ENCODE assay signal across 14 cellular contexts in the genomic region with DNA sequence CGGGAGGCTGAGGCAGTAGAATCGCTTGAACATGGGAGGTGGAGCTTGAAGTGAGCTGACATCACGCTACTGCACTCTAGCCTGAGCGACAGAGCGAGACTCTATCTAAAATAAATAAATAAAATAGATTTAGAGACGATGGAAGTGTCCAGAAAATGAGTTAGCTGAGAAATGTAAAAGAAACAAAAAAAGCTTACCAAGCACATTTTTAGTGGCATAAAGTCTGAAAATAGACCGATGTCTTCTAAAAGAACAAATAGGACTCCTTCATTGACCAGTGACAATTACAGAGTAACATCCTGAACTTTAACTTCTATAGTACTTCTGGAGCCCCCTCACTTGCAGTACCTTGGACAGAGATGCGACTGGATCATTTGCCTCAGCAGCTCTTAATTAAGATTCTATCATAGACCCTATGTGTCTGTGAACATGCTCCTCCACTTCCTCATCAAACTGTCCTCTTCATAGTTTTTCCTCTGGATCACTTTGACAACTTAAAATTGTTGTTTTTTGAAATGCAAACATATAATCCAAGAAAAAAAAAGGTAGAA. TPM values are rescaled to one million over a fixed set of nuclear protein-coding genes. Genes with fewer than 3 reads are reported as not detected.
DNase-seq lines count a peak whose midpoint lies in the region; ATAC-seq, FAIRE-seq and TF ChIP-seq lines count a peak whose summit lies in the region.
"Had no signal": no experiment of that assay in that cellular context is flagged by ENCODE, and none has a peak within 500 bp of the region (broad histone marks: within the 10 kb centered on the region; RNA-seq: fewer than 3 reads in every experiment).

No MANE protein-coding gene starts in this region.

- H3K36me3 ChIP-seq in IMR-90 (ENCODE audit: control insufficient read depth, insufficient read depth, low read length) (no peaks in the 10 kb centered on the region), H1 (ENCODE audit: control insufficient read depth in 2 of 4, insufficient read depth in 4 of 4, low read length in 3 of 4) (no peaks in the 10 kb centered on the region)
- H3K36me3 ChIP-seq: BLaER1, HAP-1, SJSA1 had no signal

- TF ChIP-seq RAD21 in IMR-90 (IDR thresholded peaks at IDR 0.05; ENCODE audit: low read length) (no peak), H1 (IDR thresholded peaks at IDR 0.05 in 1 of 2, conservative IDR thresholded peaks at IDR 0.05 in 1 of 2; ENCODE audit: low read depth in 2 of 2, low read length in 2 of 2) (no peak)

- CTCF ChIA-PET in IMR-90 (lab: Yijun Ruan, JAX) (no interaction called here), H1 (lab: Charles Lee; ENCODE audit: partially characterized antibody) (interaction anchor here (1.0 to 3.8 kb wide), 5 partner anchors 8 to 46 kb away, joined by 3 to 20 read pairs (median 5); no protein-coding TSS in a partner anchor)

- H4K5ac ChIP-seq in IMR-90 (ENCODE audit: low read depth, low read length) = no peak overlapping the region
- no peak overlapping the region for H4K5ac ChIP-seq in H1 (ENCODE audit: insufficient read length, low read depth, low read length)

- H3K4me3 ChIP-seq in IMR-90 (ENCODE audit: insufficient read depth, low read depth, low read length) = no peak overlapping the region
- no peak overlapping the region for H3K4me3 ChIP-seq in H1 (ENCODE audit: extremely low read depth in 1 of 4, insufficient read depth in 2 of 4, low read depth in 3 of 4, low read length in 4 of 4)
- H3K4me3 ChIP-seq: BLaER1, HAP-1, SJSA1 had no signal

- H2AFZ ChIP-seq in IMR-90 (replicated peaks; ENCODE audit: low read length, poor library complexity) = no peak overlapping the region
- H2AFZ ChIP-seq in H1 (ENCODE audit: low read length) = no peak overlapping the region

- H3K4ac ChIP-seq in IMR-90 (ENCODE audit: low read depth, low read length) = no peak overlapping the region
- H3K4ac ChIP-seq in H1 (replicated peaks; ENCODE audit: insufficient read length, low read depth, low read length) = no peak overlapping the region

- H3K9me3 ChIP-seq in IMR-90 (ENCODE audit: control insufficient read depth, insufficient read depth, low read length) (no peaks in the 10 kb centered on the region), H1 (ENCODE audit: insufficient read depth in 2 of 2, low read depth in 1 of 2, low read length in 1 of 2) (peaks cover 0 to 6% of the 10 kb centered on the region in 2 experiments; a peak in 1 of 4 replicates)
- H3K9me3 ChIP-seq: BLaER1, HAP-1, SJSA1 had no signal

- dilution Hi-C loops in IMR-90 (cut with HindIII; ENCODE audit: low sequenced_read_pairs, unreplicated experiment) = no loop called here

- no peaks in the 10 kb centered on the region for H3K9me3 Mint-ChIP-seq in activated T-cell treated with anti-CD3 and anti-CD28 coated beads, Interleukin-2, amount 50 U/mL, for 24 hours

- no peak for FAIRE-seq in H1 (lab: Jason Lieb, UNC)

- H2BK20ac ChIP-seq in IMR-90 (ENCODE audit: low read depth, low read length) (no peak overlapping the region), H1 (ENCODE audit: low read length) (no peak overlapping the region)

- H3K27ac ChIP-seq in IMR-90 (ENCODE audit: insufficient read depth, low read length) (no peak overlapping the region), H1 (ENCODE audit: low read depth, low read length) (no peak overlapping the region)
- H3K27ac ChIP-seq: BLaER1, RWPE1, SJSA1 had no signal

- H3K14ac ChIP-seq in IMR-90 (replicated peaks; ENCODE audit: low read depth, low read length) (no peak overlapping the region), H1 (ENCODE audit: insufficient read length) (no peak overlapping the region)

- H3K27me3 ChIP-seq in IMR-90 (ENCODE audit: control insufficient read depth, insufficient read depth, low read length) (peaks cover 2% of the 10 kb centered on the region; the same call in 1 of the 2 replicates), H1 (replicated peaks in 1 of 4; ENCODE audit: control insufficient read depth in 3 of 4, extremely low read depth in 1 of 4, insufficient read depth in 3 of 4, low read length in 3 of 4) (no peaks in the 10 kb centered on the region)
- H3K27me3 ChIP-seq: BLaER1, SJSA1 had no signal

- intact Hi-C loops in IMR-90 (cut with micrococcal nuclease) = no loop called here

- DNase-seq in IMR-90 (peak; percentile 4), H1 (ENCODE audit: low read depth in 1 of 2, low spot score in 2 of 2) (no peak), cerebellum (ENCODE audit: low spot score) (no peak)
- no peak for DNase-seq in activated T-cell treated with anti-CD3 and anti-CD28 coated beads, Interleukin-2, amount 50 U/mL, for 24 hours
- DNase-seq: NCI-H1417 treated with DMSO at 0.1 percent for 48 hours, NCI-H2029, NCI-H510A treated with DMSO at 0.1 percent for 48 hours had no signal

- TF ChIP-seq EP300 in H1 (IDR thresholded peaks at IDR 0.05; ENCODE audit: borderline replicate concordance in 1 of 2, low read depth in 2 of 2, low read length in 2 of 2) = no peak

- H4K20me1 ChIP-seq in IMR-90 (ENCODE audit: insufficient read depth, low read length) (no peaks in the 10 kb centered on the region), H1 (replicated peaks in 1 of 2; ENCODE audit: control insufficient read depth in 1 of 2, insufficient read depth in 2 of 2, low read length in 2 of 2) (no peaks in the 10 kb centered on the region)
- H4K20me1 ChIP-seq: BLaER1 had no signal

- ATAC-seq in IMR-90 (ENCODE audit: low read depth) = no peak
- no peak for ATAC-seq in HG03175 (IDR thresholded peaks at IDR 0.05; ENCODE audit: unreplicated experiment)
- no peak for ATAC-seq in HG03108 (IDR thresholded peaks at IDR 0.05; ENCODE audit: unreplicated experiment)

- POLR2A ChIA-PET in IMR-90 (lab: Charles Lee; ENCODE audit: unreplicated experiment) = no interaction called here
- POLR2A ChIA-PET in H1 (lab: Charles Lee; ENCODE audit: partially characterized antibody) = interaction anchor here (0.7 kb wide), 1 partner anchor 57 kb away, joined by 3 read pairs; no protein-coding TSS in a partner anchor

- H4K8ac ChIP-seq in IMR-90 (ENCODE audit: low read depth in 2 of 2, low read length in 2 of 2) = no peak overlapping the region
- H4K8ac ChIP-seq in H1 (ENCODE audit: extremely low read depth, insufficient read depth, low read length) = no peak overlapping the region

- H2BK120ac ChIP-seq in IMR-90 (ENCODE audit: low read depth, low read length) = no peak overlapping the region
- H2BK120ac ChIP-seq in H1 (replicated peaks; ENCODE audit: low read depth, low read length) = no peak overlapping the region

- no TSS peak for BruUV-seq in IMR-90 (replicated peaks; lab: Mats Ljungman, UMichigan)

- no peaks in the 10 kb centered on the region for H3K36me3 Mint-ChIP-seq in activated T-cell treated with anti-CD3 and anti-CD28 coated beads, Interleukin-2, amount 50 U/mL, for 24 hours (ENCODE audit: low read depth)

- no peak overlapping the region for H3K27ac Mint-ChIP-seq in activated T-cell treated with anti-CD3 and anti-CD28 coated beads, Interleukin-2, amount 50 U/mL, for 24 hours

- no peaks in the 10 kb centered on the region for H3K9me1 ChIP-seq in IMR-90 (ENCODE audit: insufficient read depth, low read length)

- H3K23me2 ChIP-seq in H1 (ENCODE audit: low read depth, low read length) = no peaks in the 10 kb centered on the region

- no peaks in the 10 kb centered on the region for H3K4me1 Mint-ChIP-seq in activated T-cell treated with anti-CD3 and anti-CD28 coated beads, Interleukin-2, amount 50 U/mL, for 24 hours (ENCODE audit: low read depth)

- no peak overlapping the region for H2BK5ac ChIP-seq in IMR-90 (ENCODE audit: low read depth, low read length, poor library complexity, severe bottlenecking)
- H2BK5ac ChIP-seq in H1 (ENCODE audit: low read depth, low read length) = no peak overlapping the region

- H3K9ac ChIP-seq in IMR-90 (ENCODE audit: low read depth, low read length) (no peak overlapping the region), H1 (replicated peaks in 1 of 4; ENCODE audit: extremely low read depth in 1 of 4, low read depth in 3 of 4, low read length in 3 of 4) (no peak overlapping the region)
- H3K9ac ChIP-seq: BLaER1 had no signal

- WGBS in IMR-90 (ENCODE audit: extremely low coverage in 2 of 2, insufficient read length in 1 of 2), 2 experiments = no CpG with 5 or more reads among the region's 8 CpGs
- WGBS in H1 (ENCODE audit: extremely low coverage in 1 of 2, insufficient coverage in 1 of 2, insufficient read length in 1 of 2, insufficient replicate concordance in 2 of 2, low coverage in 1 of 2, low lambda C conversion rate in 2 of 2, missing lambda C conversion rate in 1 of 2), 2 experiments = 92% methylated on average over 8 of the region's 8 CpGs; no CpG with 5 or more reads in 1 of the 2 experiments

- H3K4me2 ChIP-seq in IMR-90 (ENCODE audit: low read depth, low read length) (no peak overlapping the region), H1 (ENCODE audit: insufficient read depth in 1 of 2, low read depth in 2 of 2, low read length in 2 of 2) (no peak overlapping the region)
- H3K4me2 ChIP-seq: BLaER1 had no signal

- H3K23ac ChIP-seq in IMR-90 (ENCODE audit: low read depth, low read length) (no peak overlapping the region), H1 (ENCODE audit: insufficient read length) (no peak overlapping the region)

- H3K4me1 ChIP-seq in IMR-90 (ENCODE audit: control insufficient read depth, insufficient read depth, low read length) (no peaks in the 10 kb centered on the region), H1 (replicated peaks in 1 of 4; ENCODE audit: control insufficient read depth in 3 of 4, insufficient read depth in 4 of 4, low read length in 3 of 4) (no peaks in the 10 kb centered on the region)
- H3K4me1 ChIP-seq: BLaER1, HAP-1, SJSA1 had no signal

- H3K79me2 ChIP-seq in H1 (ENCODE audit: control insufficient read depth in 1 of 2, insufficient read depth in 2 of 2, low read length in 2 of 2) = no peaks in the 10 kb centered on the region

- H3K27me3 Mint-ChIP-seq in activated T-cell treated with anti-CD3 and anti-CD28 coated beads, Interleukin-2, amount 50 U/mL, for 24 hours = no peaks in the 10 kb centered on the region

- TF ChIP-seq POLR2A in IMR-90 (IDR thresholded peaks at IDR 0.05; ENCODE audit: low read depth, low read length) (no peak), H1 (IDR thresholded peaks at IDR 0.05; ENCODE audit: control extremely low read depth in 1 of 2, low read depth in 2 of 2, low read length in 2 of 2) (no peak)

- H4K91ac ChIP-seq in IMR-90 (ENCODE audit: insufficient read depth, low read depth, low read length) (no peak overlapping the region), H1 (replicated peaks; ENCODE audit: insufficient read length, low read length) (no peak overlapping the region)

- TF ChIP-seq CTCF in IMR-90 (conservative IDR thresholded peaks at IDR 0.05; ENCODE audit: low read depth, low read length) = no peak
- no peak for TF ChIP-seq CTCF in H1 (IDR thresholded peaks at IDR 0.05; ENCODE audit: control extremely low read depth in 1 of 3, insufficient read depth in 1 of 3, low read depth in 1 of 3, low read length in 3 of 3)

- H3K79me1 ChIP-seq in IMR-90 (ENCODE audit: low read depth in 1 of 2, low read length in 2 of 2) = no peaks in the 10 kb centered on the region
- no peaks in the 10 kb centered on the region for H3K79me1 ChIP-seq in H1 (ENCODE audit: low read depth, low read length)

- no peak overlapping the region for H2BK15ac ChIP-seq in IMR-90 (ENCODE audit: low read depth, low read length)
- H2BK15ac ChIP-seq in H1 (ENCODE audit: low read length) = no peak overlapping the region

- in situ Hi-C loops in IMR-90 (cut with MboI; ENCODE audit: low sequenced_read_pairs) = no loop called here

- H2AK9ac ChIP-seq in IMR-90 (replicated peaks; ENCODE audit: low read depth, low read length, poor library complexity) = no peak overlapping the region

- H3K18ac ChIP-seq in IMR-90 (ENCODE audit: low read depth, low read length) (no peak overlapping the region), H1 (ENCODE audit: extremely low read depth, low read length) (no peak overlapping the region)

- no peak overlapping the region for H3K56ac ChIP-seq in IMR-90 (ENCODE audit: extremely low read depth, insufficient read depth, low read length)
- no peak overlapping the region for H3K56ac ChIP-seq in H1 (replicated peaks; ENCODE audit: insufficient read length, low read depth, low read length)

- H2AK5ac ChIP-seq in IMR-90 (ENCODE audit: low read depth, low read length) (no peak overlapping the region), H1 (ENCODE audit: low read depth, low read length) (no peak overlapping the region)

- no peak overlapping the region for H2BK12ac ChIP-seq in H1 (ENCODE audit: low read depth, low read length)

- H3K4me3 Mint-ChIP-seq in activated T-cell treated with anti-CD3 and anti-CD28 coated beads, Interleukin-2, amount 50 U/mL, for 24 hours = no peak overlapping the region

RNA-seq across cellular contexts. Expression of a gene that starts 25.2 kb away (rescaled TPM):
- 33.0 and 34.7 TPM in 2 replicates for total RNA-seq in IMR-90 (2012; rRNA removed)
- polyA plus RNA-seq in IMR-90 (2012; rRNA removed) = 9.2 and 13.2 TPM in 2 replicates
- 3.0 and 5.2 TPM in 2 replicates for polyA plus RNA-seq in IMR-90 (2012; cell fraction: cytosol; rRNA removed)
- polyA plus RNA-seq in IMR-90 (2012; cell fraction: nucleus; rRNA removed; ENCODE audit: low replicate concordance) = 2.9 and 15.3 TPM in 2 replicates
- polyA plus RNA-seq in PFSK-1 (2012; ENCODE audit: insufficient read length, low read depth) = 26.4 TPM
- 47.1 and 51.2 TPM in 2 replicates for total RNA-seq in H1 (2021; fragmentation: NEBNext Ultra II Directional; extraction: Animal tissue kit (Norgen Biotek cat#: 25700))
- polyA plus RNA-seq in H1 (2011; rRNA removed) = 8.0 and 10.0 TPM in 2 replicates
- polyA plus RNA-seq in H1 (2011; cell fraction: cytosol; rRNA removed) = 12.8 TPM
- polyA plus RNA-seq in H1 (2011; cell fraction: nucleus; rRNA removed) = 10.2 TPM
- polyA plus RNA-seq in H1 (2012, experiment 1 of 2) = 24.5 to 36.3 TPM (median 26.9 TPM) in 4 replicates
- 2.5 TPM for polyA plus RNA-seq in H1 (2012, experiment 2 of 2)
- 33.6 TPM for polyA plus RNA-seq in H1 (2013, experiment 1 of 2)
- 32.5 TPM for polyA plus RNA-seq in H1 (2013, experiment 2 of 2)
- polyA minus RNA-seq in H1 (2011; rRNA and poly(A)+ RNA removed) = 26.2 and 29.4 TPM in 2 replicates
- polyA minus RNA-seq in H1 (2011; cell fraction: cytosol; rRNA and poly(A)+ RNA removed) = 22.1 TPM
- polyA minus RNA-seq in H1 (2011; cell fraction: nucleus; rRNA and poly(A)+ RNA removed) = 40.2 TPM
- 185 TPM for total RNA-seq in cerebellum
